Comparison of ENCODE assay signal across 8 cellular contexts in the genomic region with DNA sequence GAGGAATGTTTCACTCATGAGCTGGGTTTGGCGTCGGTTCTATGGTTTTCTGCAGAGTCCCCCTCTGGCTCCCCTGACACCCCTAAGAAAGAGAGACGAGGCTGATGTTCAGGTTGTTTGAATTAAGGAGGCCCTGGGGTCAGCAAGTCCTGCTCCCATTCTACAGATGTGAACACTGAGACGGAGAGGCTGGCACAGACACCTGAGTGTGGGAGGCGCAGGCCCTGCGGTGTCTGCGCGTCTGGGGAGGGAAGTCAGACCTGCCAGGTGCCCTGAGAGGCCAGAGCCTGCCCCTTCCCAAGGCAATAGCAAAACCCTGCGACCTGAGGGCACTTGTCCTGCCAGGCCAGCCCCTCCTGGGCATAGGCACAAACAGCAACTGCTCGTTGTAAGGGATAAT.
"Had no signal": no experiment of that assay in that cellular context is flagged by ENCODE, and none has a peak within 500 bp of the region (broad histone marks: within the 10 kb centered on the region; RNA-seq: fewer than 3 reads in every experiment).

No MANE protein-coding gene starts in this region.

- H2AFZ ChIP-seq: GM23248 had no signal

- FAIRE-seq: HTR-8/SVneo had no signal

- H3K27ac Mint-ChIP-seq: HFFc6, IgD-negative memory B cell had no signal

- H3K36me3 Mint-ChIP-seq: IgD-negative memory B cell had no signal

- H3K9ac ChIP-seq: GM23248 had no signal

- H3K4me3 ChIP-seq: GM23248 had no signal

- H3K27ac ChIP-seq: GM23248 had no signal

- DNase-seq: GM23248, GOT3, H7, HCEC 1CT, HFFc6, KBM-7 had no signal

- H3K9me3 Mint-ChIP-seq: HFFc6, IgD-negative memory B cell had no signal

- H3K4me3 Mint-ChIP-seq: HFFc6 had no signal

- H3K4me1 Mint-ChIP-seq: IgD-negative memory B cell had no signal
